In genomic region chr20:55777641-55778040, GRCh38 we compare ENCODE assay signal across 19 cellular contexts.
DNase-seq lines count a peak whose midpoint lies in the region; ATAC-seq, FAIRE-seq and TF ChIP-seq lines count a peak whose summit lies in the region.
"Had no signal": no experiment of that assay in that cellular context is flagged by ENCODE, and none has a peak within 500 bp of the region (broad histone marks: within the 10 kb centered on the region; RNA-seq: fewer than 3 reads in every experiment).

No MANE protein-coding gene starts in this region.

- peak; percentile 87 for FAIRE-seq in HTR-8/SVneo (lab: Jason Lieb, UNC)
- FAIRE-seq: A549, D721Med, G401.6, GM12891 had no signal

- intact Hi-C loops in left lung (cut with DNase I) = no loop called here

- no peaks in the 10 kb centered on the region for H3K36me3 ChIP-seq in left lung
- H3K36me3 ChIP-seq: BLaER1 treated with 17β-estradiol and CSF1 and Interleukin-3, amounts not matched to agents 10 nM and 100 nM had no signal

- ATAC-seq in left lung (peak; percentile 73), GM21529 (IDR thresholded peaks at IDR 0.05; ENCODE audit: unreplicated experiment) (no peak)
- ATAC-seq: A549; CD8-positive, alpha-beta T cell had no signal

- no peak overlapping the region for H3K4me3 ChIP-seq in left lung
- H3K4me3 ChIP-seq: A549; BLaER1 treated with 17β-estradiol and CSF1 and Interleukin-3, amounts not matched to agents 10 nM and 100 nM had no signal

- H3K27ac ChIP-seq in VCaP = peak overlapping the region; percentile 48
- H3K27ac ChIP-seq in left lung = no peak overlapping the region
- H3K27ac ChIP-seq: 22Rv1; A549; BLaER1 treated with 17β-estradiol and CSF1 and Interleukin-3, amounts not matched to agents 10 nM and 100 nM; C4-2B had no signal

- H3K9me3 ChIP-seq in left lung = peaks cover 0 to 7% of the 10 kb centered on the region in 2 donors
- H3K9me3 ChIP-seq: A549; BLaER1 treated with 17β-estradiol and CSF1 and Interleukin-3, amounts not matched to agents 10 nM and 100 nM had no signal

- no peaks in the 10 kb centered on the region for H3K27me3 ChIP-seq in left lung
- H3K27me3 ChIP-seq: BLaER1 treated with 17β-estradiol and CSF1 and Interleukin-3, amounts not matched to agents 10 nM and 100 nM had no signal

- DNase-seq in HTR-8/SVneo (ENCODE audit: insufficient read length, low spot score) = no peak
- DNase-seq in left lung = no peak
- no peak for DNase-seq in NCI-H2196 (lab: John Stamatoyannopoulos, UW; ENCODE audit: unreplicated experiment)
- DNase-seq: AML-193; Caco-2; Calu3; CD4-positive, alpha-beta T cell; CD8-positive, alpha-beta T cell; DMS79 treated with DMSO at 0.1 percent for 48 hours; GF-D8 had no signal

- TF ChIP-seq CTCF in VCaP (conservative IDR thresholded peaks at IDR 0.05) (no peak), left lung (IDR thresholded peaks at IDR 0.05) (no peak)

- H3K4me1 ChIP-seq in left lung = no peaks in the 10 kb centered on the region
- H3K4me1 ChIP-seq: A549; BLaER1 treated with 17β-estradiol and CSF1 and Interleukin-3, amounts not matched to agents 10 nM and 100 nM; Caco-2 had no signal
